Comparison of ENCODE assay signal across 1 cellular context in the genomic region with DNA sequence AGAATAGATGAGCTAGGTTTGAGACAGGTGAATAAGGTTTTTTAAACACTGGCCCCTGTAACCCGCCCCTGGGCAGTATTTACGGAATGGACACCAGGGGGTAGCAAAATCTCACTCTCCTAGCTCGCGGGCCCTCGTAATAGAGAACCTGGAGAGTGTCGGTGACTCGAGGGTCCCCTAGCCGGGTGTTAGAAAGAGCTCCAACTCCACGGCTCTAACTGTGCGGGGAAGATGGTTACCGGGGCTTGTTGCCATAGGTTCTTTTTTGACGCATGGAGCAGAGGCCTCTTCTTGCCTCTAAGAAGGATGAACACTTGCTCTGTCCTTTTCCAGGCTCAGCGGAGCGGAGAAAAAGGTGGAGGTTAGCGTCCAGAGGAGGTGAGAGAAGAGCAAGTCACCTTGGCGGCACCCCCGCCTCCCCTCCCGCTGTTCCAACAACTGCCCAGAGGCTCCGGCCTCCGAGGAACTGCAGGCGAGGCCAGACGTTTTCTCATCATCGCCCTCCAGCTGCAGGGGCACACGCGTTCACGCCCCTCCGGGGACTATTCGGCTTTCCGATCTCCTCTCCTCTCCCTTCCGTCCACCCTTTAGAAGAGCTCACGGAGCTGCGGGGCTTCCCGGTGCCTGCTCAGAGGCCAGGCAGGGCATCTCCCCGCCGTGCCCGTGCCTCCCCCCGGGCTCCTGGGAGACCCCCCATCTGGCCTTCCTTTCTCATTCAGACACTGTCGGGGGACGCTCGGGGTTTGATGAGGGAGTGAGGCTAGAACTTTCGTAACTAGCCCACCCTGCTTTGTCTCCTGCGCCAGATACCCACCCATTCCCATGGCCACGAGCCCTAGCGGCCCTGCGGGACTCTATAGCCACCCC.
A peak's percentile ranks its signal among the peaks of the same experiment; 100 is the strongest.
TF ChIP-seq lines count a peak whose summit lies in the region.

No MANE protein-coding gene starts in this region.

TF ChIP-seq in HepG2, 621 proteins besides CTCF, POLR2A, EP300 and RAD21 (continued from another document):
- no peak for TF ChIP-seq TRIM22 (IDR thresholded peaks at IDR 0.05)
- TF ChIP-seq NR2F2 (IDR thresholded peaks at IDR 0.05; ENCODE audit: borderline replicate concordance, low read depth) = no peak; the same call in 1 of the 2 replicates
- TF ChIP-seq NKX3-1 (CRISPR knock-in tag; IDR thresholded peaks at IDR 0.05) = no peak
- TF ChIP-seq ZNF557 (CRISPR knock-in tag; IDR thresholded peaks at IDR 0.05) = no peak
- no peak for TF ChIP-seq MXI1 (IDR thresholded peaks at IDR 0.05; ENCODE audit: borderline replicate concordance, low read depth, low read length)
- no peak for TF ChIP-seq ZNF17 (CRISPR knock-in tag; IDR thresholded peaks at IDR 0.05)
- TF ChIP-seq ZNF749 (CRISPR knock-in tag; IDR thresholded peaks at IDR 0.05; ENCODE audit: borderline replicate concordance) = no peak
- 0 out of 2 replicates have a peak, but pooled peaks have one; percentile 67 for TF ChIP-seq ZNF546 (CRISPR knock-in tag; conservative IDR thresholded peaks at IDR 0.05)
- no peak for TF ChIP-seq ZNF780A (CRISPR knock-in tag; IDR thresholded peaks at IDR 0.05)
- TF ChIP-seq RNF2 (conservative IDR thresholded peaks at IDR 0.05; ENCODE audit: low read depth) = no peak
- no peak for TF ChIP-seq IRX3 (CRISPR knock-in tag; IDR thresholded peaks at IDR 0.05; ENCODE audit: borderline replicate concordance, low read depth)
- TF ChIP-seq SIN3B (IDR thresholded peaks at IDR 0.05; ENCODE audit: low read length) = no peak
- TF ChIP-seq TBL1XR1 (IDR thresholded peaks at IDR 0.05; ENCODE audit: borderline replicate concordance, low read length, partially characterized antibody) = no peak
- no peak for TF ChIP-seq KLF15 (CRISPR knock-in tag; IDR thresholded peaks at IDR 0.05; ENCODE audit: borderline replicate concordance)
- TF ChIP-seq ZFP36 (IDR thresholded peaks at IDR 0.05; ENCODE audit: borderline replicate concordance, low read depth, low read length, partially characterized antibody) = no peak
- no peak for TF ChIP-seq SNAPC2 (CRISPR knock-in tag; IDR thresholded peaks at IDR 0.05)
- TF ChIP-seq NAIF1 (CRISPR knock-in tag; IDR thresholded peaks at IDR 0.05; ENCODE audit: borderline replicate concordance) = no peak
- TF ChIP-seq HNRNPLL (IDR thresholded peaks at IDR 0.05; ENCODE audit: low read depth, low read length, poor library complexity, severe bottlenecking) = no peak
TF ChIP-seq in HepG2: peak in this region for 144.
